Comparison of ENCODE assay signal across 1 cellular context in genomic region chr1:111448918-111449702, GRCh38.
A peak's percentile ranks its signal among the peaks of the same experiment; 100 is the strongest.
TF ChIP-seq lines count a peak whose summit lies in the region.

Gene ATP5PB, plus strand, starts transcription at chr1:111449464. Its CDS starts 78 bp downstream, at chr1:111449542.
Gene WDR77, minus strand, starts transcription at chr1:111449256. Its CDS starts 87 bp downstream, at chr1:111449169.

TF ChIP-seq in K562, 482 proteins besides CTCF, POLR2A, EP300 and RAD21 (continued from another document and continues in another):
- no peak for TF ChIP-seq AFF1 (IDR thresholded peaks at IDR 0.05; ENCODE audit: low read depth in 1 of 2, partially characterized antibody in 2 of 2)
- no peak for TF ChIP-seq HDGF (IDR thresholded peaks at IDR 0.05)
- peak; percentile 19; the same call in 1 of the 2 replicates for TF ChIP-seq TCF7L2 (IDR thresholded peaks at IDR 0.05; ENCODE audit: low read depth, low read length)
- TF ChIP-seq ZBTB5 (IDR thresholded peaks at IDR 0.05), result no peak
- TF ChIP-seq FOXJ2 (tag; IDR thresholded peaks at IDR 0.05), result no peak
- TF ChIP-seq TSHZ1 (CRISPR knock-in tag; IDR thresholded peaks at IDR 0.05), result no peak
- TF ChIP-seq DNMT1 (IDR thresholded peaks at IDR 0.05), result no peak
- no peak for TF ChIP-seq ZNF696 (CRISPR knock-in tag; conservative IDR thresholded peaks at IDR 0.05)
- no peak for TF ChIP-seq FOS (IDR thresholded peaks at IDR 0.05; ENCODE audit: extremely low read depth, insufficient read length)
- no peak for TF ChIP-seq POLR3G (IDR thresholded peaks at IDR 0.05; ENCODE audit: extremely low read depth, insufficient read length, insufficient replicate concordance)
- no peak for TF ChIP-seq CBX2 (IDR thresholded peaks at IDR 0.05; ENCODE audit: insufficient read depth, low read length, poor library complexity, severe bottlenecking)
- TF ChIP-seq, protein P1, sequence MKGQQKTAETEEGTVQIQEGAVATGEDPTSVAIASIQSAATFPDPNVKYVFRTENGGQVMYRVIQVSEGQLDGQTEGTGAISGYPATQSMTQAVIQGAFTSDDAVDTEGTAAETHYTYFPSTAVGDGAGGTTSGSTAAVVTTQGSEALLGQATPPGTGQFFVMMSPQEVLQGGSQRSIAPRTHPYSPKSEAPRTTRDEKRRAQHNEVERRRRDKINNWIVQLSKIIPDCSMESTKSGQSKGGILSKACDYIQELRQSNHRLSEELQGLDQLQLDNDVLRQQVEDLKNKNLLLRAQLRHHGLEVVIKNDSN (CRISPR knock-in tag; IDR thresholded peaks at IDR 0.05), result peak; percentile 94
- TF ChIP-seq SMAD4 (CRISPR knock-in tag; conservative IDR thresholded peaks at IDR 0.05), result no peak
- peak; percentile 47; the same call in 1 of the 2 replicates for TF ChIP-seq RB1 (IDR thresholded peaks at IDR 0.05; ENCODE audit: low read depth)
- TF ChIP-seq, protein P2, sequence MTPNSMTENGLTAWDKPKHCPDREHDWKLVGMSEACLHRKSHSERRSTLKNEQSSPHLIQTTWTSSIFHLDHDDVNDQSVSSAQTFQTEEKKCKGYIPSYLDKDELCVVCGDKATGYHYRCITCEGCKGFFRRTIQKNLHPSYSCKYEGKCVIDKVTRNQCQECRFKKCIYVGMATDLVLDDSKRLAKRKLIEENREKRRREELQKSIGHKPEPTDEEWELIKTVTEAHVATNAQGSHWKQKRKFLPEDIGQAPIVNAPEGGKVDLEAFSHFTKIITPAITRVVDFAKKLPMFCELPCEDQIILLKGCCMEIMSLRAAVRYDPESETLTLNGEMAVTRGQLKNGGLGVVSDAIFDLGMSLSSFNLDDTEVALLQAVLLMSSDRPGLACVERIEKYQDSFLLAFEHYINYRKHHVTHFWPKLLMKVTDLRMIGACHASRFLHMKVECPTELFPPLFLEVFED (CRISPR knock-in tag; conservative IDR thresholded peaks at IDR 0.05), result 0 out of 2 replicates have a peak, but pooled peaks have one; percentile 66
- no peak for TF ChIP-seq FOSL1 (tag; conservative IDR thresholded peaks at IDR 0.05)
- TF ChIP-seq BCL6 (CRISPR knock-in tag; IDR thresholded peaks at IDR 0.05), result no peak
- TF ChIP-seq ZBTB26 (CRISPR knock-in tag; IDR thresholded peaks at IDR 0.05), result no peak; the same call in 1 of the 2 replicates
- TF ChIP-seq, protein P3, sequence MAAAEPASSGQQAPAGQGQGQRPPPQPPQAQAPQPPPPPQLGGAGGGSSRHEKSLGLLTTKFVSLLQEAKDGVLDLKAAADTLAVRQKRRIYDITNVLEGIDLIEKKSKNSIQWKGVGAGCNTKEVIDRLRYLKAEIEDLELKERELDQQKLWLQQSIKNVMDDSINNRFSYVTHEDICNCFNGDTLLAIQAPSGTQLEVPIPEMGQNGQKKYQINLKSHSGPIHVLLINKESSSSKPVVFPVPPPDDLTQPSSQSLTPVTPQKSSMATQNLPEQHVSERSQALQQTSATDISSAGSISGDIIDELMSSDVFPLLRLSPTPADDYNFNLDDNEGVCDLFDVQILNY (CRISPR knock-in tag; IDR thresholded peaks at IDR 0.05), result 0 out of 2 replicates have a peak, but pooled peaks have one; percentile 39
- TF ChIP-seq ELK3 (CRISPR knock-in tag; IDR thresholded peaks at IDR 0.05), result no peak
- TF ChIP-seq, protein P4, sequence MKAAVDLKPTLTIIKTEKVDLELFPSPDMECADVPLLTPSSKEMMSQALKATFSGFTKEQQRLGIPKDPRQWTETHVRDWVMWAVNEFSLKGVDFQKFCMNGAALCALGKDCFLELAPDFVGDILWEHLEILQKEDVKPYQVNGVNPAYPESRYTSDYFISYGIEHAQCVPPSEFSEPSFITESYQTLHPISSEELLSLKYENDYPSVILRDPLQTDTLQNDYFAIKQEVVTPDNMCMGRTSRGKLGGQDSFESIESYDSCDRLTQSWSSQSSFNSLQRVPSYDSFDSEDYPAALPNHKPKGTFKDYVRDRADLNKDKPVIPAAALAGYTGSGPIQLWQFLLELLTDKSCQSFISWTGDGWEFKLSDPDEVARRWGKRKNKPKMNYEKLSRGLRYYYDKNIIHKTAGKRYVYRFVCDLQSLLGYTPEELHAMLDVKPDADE (conservative IDR thresholded peaks at IDR 0.05; ENCODE audit: control insufficient read depth, low read depth, low read length), result peak; percentile 51
- TF ChIP-seq PTRF (tag; IDR thresholded peaks at IDR 0.05), result no peak
- TF ChIP-seq NCOA4 (IDR thresholded peaks at IDR 0.05; ENCODE audit: partially characterized antibody), result no peak
- no peak for TF ChIP-seq ATF4 (CRISPR knock-in tag; IDR thresholded peaks at IDR 0.05)
- TF ChIP-seq KLF10 (CRISPR knock-in tag; IDR thresholded peaks at IDR 0.05), result no peak
- TF ChIP-seq ZNF133 (CRISPR knock-in tag; IDR thresholded peaks at IDR 0.05), result 0 out of 2 replicates have a peak, but pooled peaks have one; percentile 35
- peak in 1 of 2 experiments; percentile 91; a peak in 2 of 4 replicates for TF ChIP-seq HDAC1 (IDR thresholded peaks at IDR 0.05)
- peak; percentile 82 for TF ChIP-seq ZHX1 (conservative IDR thresholded peaks at IDR 0.05; ENCODE audit: low read length)
- TF ChIP-seq, protein P5, sequence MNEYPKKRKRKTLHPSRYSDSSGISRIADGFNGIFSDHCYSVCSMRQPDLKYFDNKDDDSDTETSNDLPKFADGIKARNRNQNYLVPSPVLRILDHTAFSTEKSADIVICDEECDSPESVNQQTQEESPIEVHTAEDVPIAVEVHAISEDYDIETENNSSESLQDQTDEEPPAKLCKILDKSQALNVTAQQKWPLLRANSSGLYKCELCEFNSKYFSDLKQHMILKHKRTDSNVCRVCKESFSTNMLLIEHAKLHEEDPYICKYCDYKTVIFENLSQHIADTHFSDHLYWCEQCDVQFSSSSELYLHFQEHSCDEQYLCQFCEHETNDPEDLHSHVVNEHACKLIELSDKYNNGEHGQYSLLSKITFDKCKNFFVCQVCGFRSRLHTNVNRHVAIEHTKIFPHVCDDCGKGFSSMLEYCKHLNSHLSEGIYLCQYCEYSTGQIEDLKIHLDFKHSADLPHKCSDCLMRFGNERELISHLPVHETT (CRISPR knock-in tag; conservative IDR thresholded peaks at IDR 0.05 in 1 of 2, IDR thresholded peaks at IDR 0.05 in 1 of 2), result peak in 1 of 2 experiments; percentile 75; a peak in 2 of 4 replicates
- TF ChIP-seq FOXM1 (IDR thresholded peaks at IDR 0.05; ENCODE audit: low read depth), result peak; percentile 80; the same call in 1 of the 2 replicates
- TF ChIP-seq FOXM1 (CRISPR knock-in tag; IDR thresholded peaks at IDR 0.05; ENCODE audit: low read depth), result no peak
- no peak for TF ChIP-seq ZNF239 (CRISPR knock-in tag; IDR thresholded peaks at IDR 0.05)
- TF ChIP-seq ZNF263 (CRISPR knock-in tag; IDR thresholded peaks at IDR 0.05; ENCODE audit: borderline replicate concordance), result peak; percentile 60; the same call in 1 of the 2 replicates
- no peak for TF ChIP-seq PCBP2 (IDR thresholded peaks at IDR 0.05; ENCODE audit: low read depth, low read length, poor library complexity, severe bottlenecking)
